20 cellular contexts compared by ENCODE assay signal in genomic region chr1:213104604-213105003, GRCh38.
A peak's percentile ranks its signal among the peaks of the same experiment; 100 is the strongest.
DNase-seq lines count a peak whose midpoint lies in the region; ATAC-seq and TF ChIP-seq lines count a peak whose summit lies in the region.
"Had no signal": no experiment of that assay in that cellular context is flagged by ENCODE, and none has a peak within 500 bp of the region (broad histone marks: within the 10 kb centered on the region; RNA-seq: fewer than 3 reads in every experiment).

No MANE protein-coding gene starts in this region.

- no peak overlapping the region for H3K4me3 ChIP-seq in GM12865 (ENCODE audit: low read depth, low read length)
- H3K4me3 ChIP-seq: BLaER1 treated with 17β-estradiol and CSF1 and Interleukin-3, amounts not matched to agents 10 nM and 100 nM; SK-N-MC had no signal

- no peak overlapping the region for H3K4me3 Mint-ChIP-seq in memory B cell
- H3K4me3 Mint-ChIP-seq: CD4-positive, alpha-beta T cell had no signal

- peaks cover 3% of the 10 kb centered on the region for H3K9me3 Mint-ChIP-seq in memory B cell
- H3K9me3 Mint-ChIP-seq: CD4-positive, alpha-beta T cell had no signal

- H3K4me1 Mint-ChIP-seq in memory B cell: peaks cover 4% of the 10 kb centered on the region

- DNase-seq in GM12865 (ENCODE audit: low read depth) (peak; percentile 6), NCI-H69 (lab: John Stamatoyannopoulos, UW) (peak; percentile 30), memory B cell (ENCODE audit: low spot score in 2 of 2) (no peak), GM19240 (ENCODE audit: insufficient read length, low spot score) (no peak)
- DNase-seq: CD4-positive, alpha-beta T cell; HCEC 1CT; KBM-7; MM.1S; NCI-H1092; NCI-H1417 treated with DMSO at 0.1 percent for 48 hours; NCI-H1694 treated with DMSO at 0.1 percent for 48 hours; NCI-H2081 treated with DMSO at 0.1 percent for 48 hours; NCI-H526 treated with DMSO at 0.1 percent for 48 hours; OCI-M1; SIG-M5 had no signal

- peak overlapping the region; percentile 81 for H3K27ac Mint-ChIP-seq in memory B cell
- H3K27ac Mint-ChIP-seq: CD4-positive, alpha-beta T cell had no signal

- peaks cover 19% of the 10 kb centered on the region for H3K36me3 Mint-ChIP-seq in memory B cell

- no peaks in the 10 kb centered on the region for H3K27me3 Mint-ChIP-seq in memory B cell
- H3K27me3 Mint-ChIP-seq: CD4-positive, alpha-beta T cell had no signal

- ATAC-seq in GM21367 (IDR thresholded peaks at IDR 0.05; ENCODE audit: unreplicated experiment) (peak; percentile 44), memory B cell (ENCODE audit: low read depth) (peak; percentile 66), HG02763 (IDR thresholded peaks at IDR 0.05; ENCODE audit: unreplicated experiment) (no peak), GM18511 (IDR thresholded peaks at IDR 0.05; ENCODE audit: unreplicated experiment) (no peak)

- TF ChIP-seq CTCF in GM12865 (IDR thresholded peaks at IDR 0.05; ENCODE audit: insufficient read depth, low read depth, low read length, missing control alignments): no peak

Comparison
In these comparisons a context has a peak if more than half of its experiments do, and no peak if none do; other contexts are left out.
1. DNase-seq: peak in GM12865 (single experiment) and NCI-H69 (single experiment); none in memory B cell (0 of 2) and GM19240 (single experiment).
2. ATAC-seq: peak in GM21367 (single experiment) and memory B cell (single experiment); none in HG02763 (single experiment) and GM18511 (single experiment).